12 cellular contexts compared by ENCODE assay signal in the genomic region with DNA sequence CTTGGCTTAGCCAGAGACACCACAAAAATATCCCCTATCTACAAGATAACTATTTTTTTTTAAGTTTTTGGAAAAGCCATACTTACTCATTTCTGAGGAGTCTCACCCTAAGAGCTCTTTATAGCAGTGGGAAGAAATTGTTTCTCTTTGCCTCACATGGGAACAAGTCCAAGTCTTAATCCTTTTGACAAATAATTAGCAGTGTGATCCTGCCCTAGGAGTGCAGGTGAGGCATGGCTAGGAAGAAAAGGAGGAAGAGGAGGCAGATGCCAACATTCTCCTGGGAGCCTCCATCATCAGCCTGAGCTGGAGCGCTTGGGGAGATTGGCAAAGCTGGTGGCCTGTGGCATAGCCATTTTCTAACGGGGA.
DNase-seq lines count a peak whose midpoint lies in the region; ATAC-seq and TF ChIP-seq lines count a peak whose summit lies in the region.
"Had no signal": no experiment of that assay in that cellular context is flagged by ENCODE, and none has a peak within 500 bp of the region (broad histone marks: within the 10 kb centered on the region; RNA-seq: fewer than 3 reads in every experiment).

No MANE protein-coding gene starts in this region.

- H3K9me3 ChIP-seq in heart right ventricle = no peaks in the 10 kb centered on the region
- no peaks in the 10 kb centered on the region for H3K9me3 ChIP-seq in muscle layer of duodenum (ENCODE audit: control insufficient read depth in 1 of 2, low read length in 2 of 2)
- no peaks in the 10 kb centered on the region for H3K9me3 ChIP-seq in upper lobe of right lung
- H3K9me3 ChIP-seq: SJCRH30 had no signal

- peak overlapping the region; percentile 82 for H3K27ac Mint-ChIP-seq in activated naive CD8-positive, alpha-beta T cell treated with anti-CD3 and anti-CD28 coated beads, Interleukin-2, amount 10 ng/mL, durations not matched to agents 7 days and 5 days

- H3K36me3 Mint-ChIP-seq in activated naive CD8-positive, alpha-beta T cell treated with anti-CD3 and anti-CD28 coated beads, Interleukin-2, amount 10 ng/mL, durations not matched to agents 7 days and 5 days = peaks cover 10% of the 10 kb centered on the region

- no peaks in the 10 kb centered on the region for H3K9me3 Mint-ChIP-seq in activated naive CD8-positive, alpha-beta T cell treated with anti-CD3 and anti-CD28 coated beads, Interleukin-2, amount 10 ng/mL, durations not matched to agents 7 days and 5 days

- POLR2A ChIA-PET in activated naive CD8-positive, alpha-beta T cell treated with anti-CD3 and anti-CD28 coated beads, Interleukin-2, amount 10 ng/mL, durations not matched to agents 7 days and 5 days (lab: Charles Lee) = interaction anchor here (1.2 to 1.3 kb wide), 2 partner anchors 29 to 32 kb away, joined by 3 to 4 read pairs; no protein-coding TSS in a partner anchor

- H3K4me3 Mint-ChIP-seq in activated naive CD8-positive, alpha-beta T cell treated with anti-CD3 and anti-CD28 coated beads, Interleukin-2, amount 10 ng/mL, durations not matched to agents 7 days and 5 days = peak overlapping the region; percentile 62

- WGBS in heart right ventricle, 2 donors = 89 to 98% methylated on average over 2 of the region's 2 CpGs

- H3K27me3 ChIP-seq in heart right ventricle (no peaks in the 10 kb centered on the region), muscle layer of duodenum (ENCODE audit: low read depth, low read length) (no peaks in the 10 kb centered on the region), upper lobe of right lung (no peaks in the 10 kb centered on the region)
- H3K27me3 ChIP-seq: SJCRH30 had no signal

- no peak overlapping the region for H3K4me3 ChIP-seq in heart right ventricle
- no peak overlapping the region for H3K4me3 ChIP-seq in muscle layer of duodenum (ENCODE audit: low read depth in 1 of 2, low read length in 2 of 2)
- no peak overlapping the region for H3K4me3 ChIP-seq in upper lobe of right lung
- H3K4me3 ChIP-seq: SJCRH30 had no signal

- no peak for TF ChIP-seq CTCF in heart right ventricle (IDR thresholded peaks at IDR 0.05)
- no peak for TF ChIP-seq CTCF in upper lobe of right lung (IDR thresholded peaks at IDR 0.05)

- H3K4me1 ChIP-seq in heart right ventricle (peaks cover 45 to 81% (median 71%) of the 10 kb centered on the region in 9 donors), muscle layer of duodenum (ENCODE audit: control insufficient read depth in 1 of 2, insufficient read depth in 2 of 2, low read length in 2 of 2) (peaks cover 41 to 80% of the 10 kb centered on the region in 2 donors), upper lobe of right lung (peaks cover 70% of the 10 kb centered on the region)

- no peaks in the 10 kb centered on the region for H3K27me3 Mint-ChIP-seq in activated naive CD8-positive, alpha-beta T cell treated with anti-CD3 and anti-CD28 coated beads, Interleukin-2, amount 10 ng/mL, durations not matched to agents 7 days and 5 days

- peaks cover 23% of the 10 kb centered on the region for H3K4me1 Mint-ChIP-seq in activated naive CD8-positive, alpha-beta T cell treated with anti-CD3 and anti-CD28 coated beads, Interleukin-2, amount 10 ng/mL, durations not matched to agents 7 days and 5 days

- H3K27ac ChIP-seq in heart right ventricle (peak overlapping the region in 7 of 10 donors; percentile 57 to 88 (median 77)), muscle layer of duodenum (ENCODE audit: low read length) (peak overlapping the region; percentile 85), upper lobe of right lung (peak overlapping the region; percentile 66)
- H3K27ac ChIP-seq: C4-2B, HL-60, SJCRH30 had no signal

- H3K36me3 ChIP-seq in heart right ventricle = peaks cover 0 to 29% (median 0%) of the 10 kb centered on the region in 9 donors
- H3K36me3 ChIP-seq in muscle layer of duodenum (ENCODE audit: control insufficient read depth in 1 of 2, insufficient read depth in 2 of 2, low read length in 2 of 2) = peaks cover 0 to 11% of the 10 kb centered on the region in 2 donors
- peaks cover 13% of the 10 kb centered on the region for H3K36me3 ChIP-seq in upper lobe of right lung
- H3K36me3 ChIP-seq: SJCRH30 had no signal

- DNase-seq in heart right ventricle = no peak
- DNase-seq in Right ventricle myocardium inferior (ENCODE audit: missing footprints) = no peak
- DNase-seq in activated naive CD8-positive, alpha-beta T cell treated with anti-CD3 and anti-CD28 coated beads, Interleukin-2, amount 10 ng/mL, durations not matched to agents 7 days and 5 days = no peak
- DNase-seq in upper lobe of right lung = no peak
- no peak for DNase-seq in hepatic stellate cell (ENCODE audit: low spot score)
- no peak for DNase-seq in NCI-H1436 treated with DMSO at 0.1 percent for 48 hours (lab: John Stamatoyannopoulos, UW)
- DNase-seq: mesendoderm, SJCRH30 had no signal

- intact Hi-C loops in heart right ventricle (cut with DNase I) (no loop called here), Right ventricle myocardium inferior (cut with DNase I) (no loop called here), upper lobe of right lung (cut with DNase I) (no loop called here)

- ATAC-seq in heart right ventricle (no peak), Right ventricle myocardium inferior (no peak), upper lobe of right lung (no peak), HG03457 (IDR thresholded peaks at IDR 0.05; ENCODE audit: unreplicated experiment) (no peak)
- no peak for ATAC-seq in activated naive CD8-positive, alpha-beta T cell treated with anti-CD3 and anti-CD28 coated beads, Interleukin-2, amount 10 ng/mL, durations not matched to agents 7 days and 5 days (ENCODE audit: low read depth)
